ENCODE assay signal across 1 cellular context in genomic region chr14:23094666-23095195, GRCh38.
TF ChIP-seq lines count a peak whose summit lies in the region.

Gene ACIN1, minus strand, starts transcription at chr14:23095136. Its CDS starts 24 bp downstream, at chr14:23095112.

TF ChIP-seq in GM12878, 131 proteins besides CTCF, POLR2A, EP300 and RAD21 (continued from another document):
- TF ChIP-seq RB1 (IDR thresholded peaks at IDR 0.05; ENCODE audit: borderline replicate concordance), result peak; percentile 88; the same call in 1 of the 2 replicates
- TF ChIP-seq RCOR1 (conservative IDR thresholded peaks at IDR 0.05; ENCODE audit: low read depth, low read length), result no peak
- no peak for TF ChIP-seq BCL3 (IDR thresholded peaks at IDR 0.05; ENCODE audit: borderline replicate concordance, insufficient read depth, low read depth, low read length, poor library complexity, severe bottlenecking)
- no peak for TF ChIP-seq ZNF622 (IDR thresholded peaks at IDR 0.05)
- no peak for TF ChIP-seq WRNIP1 (IDR thresholded peaks at IDR 0.05; ENCODE audit: borderline replicate concordance, low read depth, low read length)
- TF ChIP-seq PKNOX1 (IDR thresholded peaks at IDR 0.05), result no peak
- peak; percentile 62; the same call in 1 of the 2 replicates for TF ChIP-seq GATAD2B (conservative IDR thresholded peaks at IDR 0.05; ENCODE audit: low read depth)
- no peak; the same call in 1 of the 2 replicates for TF ChIP-seq ZNF207 (IDR thresholded peaks at IDR 0.05; ENCODE audit: borderline replicate concordance)
- no peak for TF ChIP-seq MTA2 (IDR thresholded peaks at IDR 0.05; ENCODE audit: low read depth)
- no peak for TF ChIP-seq SREBF1 (IDR thresholded peaks at IDR 0.05; ENCODE audit: low read length)
- TF ChIP-seq EZH2 (IDR thresholded peaks at IDR 0.05; ENCODE audit: borderline replicate concordance, control insufficient read depth, low read depth, low read length), result no peak
- TF ChIP-seq, protein P1, sequence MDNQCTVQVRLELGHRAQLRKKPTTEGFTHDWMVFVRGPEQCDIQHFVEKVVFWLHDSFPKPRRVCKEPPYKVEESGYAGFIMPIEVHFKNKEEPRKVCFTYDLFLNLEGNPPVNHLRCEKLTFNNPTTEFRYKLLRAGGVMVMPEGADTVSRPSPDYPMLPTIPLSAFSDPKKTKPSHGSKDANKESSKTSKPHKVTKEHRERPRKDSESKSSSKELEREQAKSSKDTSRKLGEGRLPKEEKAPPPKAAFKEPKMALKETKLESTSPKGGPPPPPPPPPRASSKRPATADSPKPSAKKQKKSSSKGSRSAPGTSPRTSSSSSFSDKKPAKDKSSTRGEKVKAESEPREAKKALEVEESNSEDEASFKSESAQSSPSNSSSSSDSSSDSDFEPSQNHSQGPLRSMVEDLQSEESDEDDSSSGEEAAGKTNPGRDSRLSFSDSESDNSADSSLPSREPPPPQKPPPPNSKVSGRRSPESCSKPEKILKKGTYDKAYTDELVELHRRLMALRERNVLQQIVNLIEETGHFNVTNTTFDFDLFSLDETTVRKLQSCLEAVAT (IDR thresholded peaks at IDR 0.05), result peak; percentile 91
- TF ChIP-seq CEBPB (IDR thresholded peaks at IDR 0.05; ENCODE audit: borderline replicate concordance in 1 of 2, low read depth in 2 of 2, low read length in 2 of 2), result no peak
- TF ChIP-seq ZNF217 (IDR thresholded peaks at IDR 0.05), result no peak
- 0 out of 2 replicates have a peak, but pooled peaks have one; percentile 8 for TF ChIP-seq HCFC1 (IDR thresholded peaks at IDR 0.05; ENCODE audit: low read length)
- no peak for TF ChIP-seq SPI1 (IDR thresholded peaks at IDR 0.05; ENCODE audit: borderline replicate concordance, insufficient read depth, low read depth, low read length)
- TF ChIP-seq CEBPZ (IDR thresholded peaks at IDR 0.05; ENCODE audit: low read depth, low read length), result no peak
- TF ChIP-seq POU2F2 (IDR thresholded peaks at IDR 0.05; ENCODE audit: borderline replicate concordance, low read depth, low read length), result peak; percentile 17; the same call in 1 of the 3 replicates
- no peak for TF ChIP-seq SIX5 (IDR thresholded peaks at IDR 0.05; ENCODE audit: low read depth, low read length, severe bottlenecking)
- TF ChIP-seq EGR1 (IDR thresholded peaks at IDR 0.05; ENCODE audit: borderline replicate concordance in 1 of 2, low read depth in 2 of 2, low read length in 2 of 2), result peak in 1 of 2 experiments; percentile 23; a peak in 1 of 3 replicates
- TF ChIP-seq, protein P2, sequence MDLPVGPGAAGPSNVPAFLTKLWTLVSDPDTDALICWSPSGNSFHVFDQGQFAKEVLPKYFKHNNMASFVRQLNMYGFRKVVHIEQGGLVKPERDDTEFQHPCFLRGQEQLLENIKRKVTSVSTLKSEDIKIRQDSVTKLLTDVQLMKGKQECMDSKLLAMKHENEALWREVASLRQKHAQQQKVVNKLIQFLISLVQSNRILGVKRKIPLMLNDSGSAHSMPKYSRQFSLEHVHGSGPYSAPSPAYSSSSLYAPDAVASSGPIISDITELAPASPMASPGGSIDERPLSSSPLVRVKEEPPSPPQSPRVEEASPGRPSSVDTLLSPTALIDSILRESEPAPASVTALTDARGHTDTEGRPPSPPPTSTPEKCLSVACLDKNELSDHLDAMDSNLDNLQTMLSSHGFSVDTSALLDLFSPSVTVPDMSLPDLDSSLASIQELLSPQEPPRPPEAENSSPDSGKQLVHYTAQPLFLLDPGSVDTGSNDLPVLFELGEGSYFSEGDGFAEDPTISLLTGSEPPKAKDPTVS (IDR thresholded peaks at IDR 0.05; ENCODE audit: low read depth, low read length), result no peak
- TF ChIP-seq ZNF384 (IDR thresholded peaks at IDR 0.05; ENCODE audit: borderline replicate concordance, low read depth, low read length), result no peak
- peak; percentile 11 for TF ChIP-seq MEF2B (IDR thresholded peaks at IDR 0.05; ENCODE audit: partially characterized antibody, poor library complexity, severe bottlenecking)
- no peak for TF ChIP-seq SREBF2 (IDR thresholded peaks at IDR 0.05; ENCODE audit: low read length)
- TF ChIP-seq YBX1 (IDR thresholded peaks at IDR 0.05), result no peak
